11 cellular contexts compared by ENCODE assay signal in the genomic region with DNA sequence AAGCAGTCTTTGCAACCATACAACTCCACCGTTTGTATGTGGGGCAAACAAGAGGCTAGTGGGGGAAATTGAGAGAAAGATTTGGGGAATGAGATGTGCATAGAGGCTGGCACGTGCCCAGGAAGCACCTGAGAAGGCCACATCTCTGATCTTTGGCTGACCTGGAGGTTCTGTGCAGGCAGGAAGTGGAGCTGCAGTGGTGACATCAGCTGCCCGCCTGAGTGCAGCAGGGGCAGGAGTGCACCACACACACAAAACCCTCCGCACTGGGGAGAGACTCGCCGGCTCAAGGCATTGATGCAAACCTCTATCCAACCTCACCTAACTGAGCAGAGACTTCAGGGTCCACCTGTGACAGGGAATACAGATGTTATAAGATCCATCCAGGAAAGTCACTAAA. TPM values are rescaled to one million over a fixed set of nuclear protein-coding genes. Genes with fewer than 3 reads are reported as not detected.
"Had no signal": no experiment of that assay in that cellular context is flagged by ENCODE, and none has a peak within 500 bp of the region (broad histone marks: within the 10 kb centered on the region; RNA-seq: fewer than 3 reads in every experiment).

No MANE protein-coding gene starts in this region.

RNA-seq across cellular contexts. Expression of a gene that starts 10.7 kb away (rescaled TPM):
- total RNA-seq: cardiac muscle cell had no signal
- polyA plus RNA-seq: cardiac muscle cell had no signal

RNA-seq across cellular contexts. Expression of a gene that starts 32.6 kb away (rescaled TPM):
- total RNA-seq: cardiac muscle cell had no signal
- polyA plus RNA-seq: cardiac muscle cell had no signal

RNA-seq across cellular contexts. Expression of a gene that starts 50.9 kb away (rescaled TPM):
- total RNA-seq: activated CD4-positive, alpha-beta memory T cell treated with anti-CD3 and anti-CD28 coated beads for 36 hours; activated CD8-positive, alpha-beta memory T cell treated with anti-CD3 and anti-CD28 coated beads for 36 hours; activated naive CD4-positive, alpha-beta T cell treated with anti-CD3 and anti-CD28 coated beads for 36 hours; activated T-helper 1 cell treated with anti-CD3 and anti-CD28 coated beads, Interleukin-12 subunit alpha, Interleukin-12 subunit beta, Interleukin-2, Interleukin-4 antibody, amounts not matched to agents 30 ng/mL and 10 ng/mL and 1 ng/mL, durations not matched to agents 14 hours and 24 hours and 36 hours; aorta; cardiac muscle cell; chondrocyte; LHCN-M2; SJCRH30; T-helper 1 cell treated with Interleukin-12 subunit alpha and Interleukin-12 subunit beta and Interleukin-4 antibody, amounts not matched to agents 30 ng/mL and 1 ng/mL, for 36 hours; T-helper 2 cell treated with Interferon-gamma antibody and Interleukin-4, amounts not matched to agents 100 ng/mL and 5 ng/mL, for 36 hours had no signal
- polyA plus RNA-seq: aorta, cardiac muscle cell had no signal

RNA-seq across cellular contexts. Expression of a gene that starts 51.5 kb away (rescaled TPM):
- total RNA-seq: activated CD4-positive, alpha-beta memory T cell treated with anti-CD3 and anti-CD28 coated beads for 36 hours; activated CD8-positive, alpha-beta memory T cell treated with anti-CD3 and anti-CD28 coated beads for 36 hours; activated naive CD4-positive, alpha-beta T cell treated with anti-CD3 and anti-CD28 coated beads for 36 hours; cardiac muscle cell; SJCRH30; T-helper 1 cell treated with Interleukin-12 subunit alpha and Interleukin-12 subunit beta and Interleukin-4 antibody, amounts not matched to agents 30 ng/mL and 1 ng/mL, for 36 hours; T-helper 2 cell treated with Interferon-gamma antibody and Interleukin-4, amounts not matched to agents 100 ng/mL and 5 ng/mL, for 36 hours had no signal
- polyA plus RNA-seq: cardiac muscle cell had no signal
